8 cellular contexts compared by ENCODE assay signal in the genomic region with DNA sequence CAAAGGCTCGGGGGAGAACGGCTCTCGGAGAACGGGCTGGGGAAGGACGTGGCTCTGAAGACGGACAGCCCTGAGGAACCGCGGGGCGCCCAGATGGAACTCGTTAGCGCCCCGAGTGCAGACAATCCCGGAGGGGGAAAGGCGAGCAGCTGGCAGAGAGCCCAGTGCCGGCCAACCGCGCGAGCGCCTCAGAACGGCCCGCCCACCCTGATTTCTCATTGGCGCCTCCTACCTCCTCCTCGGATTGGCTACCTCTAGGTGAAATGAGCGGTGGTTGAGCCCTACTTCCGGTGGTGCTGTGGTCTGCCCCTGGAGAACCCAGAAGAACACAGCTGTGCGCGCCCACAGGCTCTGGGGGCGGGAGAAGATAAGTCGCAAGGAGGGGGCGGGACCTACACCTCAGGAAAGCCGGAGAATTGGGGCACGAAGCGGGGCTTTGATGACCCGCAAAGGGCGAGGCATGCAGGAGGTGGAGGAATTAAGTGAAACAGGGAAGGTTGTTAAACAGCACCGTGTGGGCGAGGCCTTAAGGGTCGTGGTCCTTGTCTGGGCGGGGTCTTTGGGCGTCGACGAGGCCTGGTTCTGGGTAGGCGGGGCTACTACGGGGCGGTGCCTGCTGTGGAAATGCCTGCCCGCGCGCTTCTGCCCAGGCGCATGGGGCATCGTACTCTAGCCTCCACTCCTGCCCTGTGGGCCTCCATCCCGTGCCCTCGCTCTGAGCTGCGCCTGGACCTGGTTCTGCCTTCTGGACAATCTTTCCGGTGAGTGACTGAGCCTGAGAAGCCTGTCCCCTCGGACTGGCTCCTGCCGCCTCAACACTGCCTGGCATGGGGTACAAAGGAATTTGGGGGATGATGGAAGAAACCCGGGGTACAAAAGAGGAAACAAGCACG. TPM values are rescaled to one million over a fixed set of nuclear protein-coding genes. Genes with fewer than 3 reads are reported as not detected.
DNase-seq lines count a peak whose midpoint lies in the region; ATAC-seq and TF ChIP-seq lines count a peak whose summit lies in the region.

A gene (plus strand): TSS at position 290 of the 893 bp plus-strand sequence. CDS start 335 bp downstream, at position 625.

- peak; percentile 96 for DNase-seq in DMS114 treated with DMSO at 0.1 percent for 48 hours (lab: John Stamatoyannopoulos, UW; ENCODE audit: unreplicated experiment)
- peak; percentile 98 for DNase-seq in PC-3
- DNase-seq in activated T-cell treated with anti-CD3 and anti-CD28 coated beads for 48 hours (ENCODE audit: low read depth) = peak; percentile 93
- peak; percentile 88 for DNase-seq in epithelial cell of proximal tubule (ENCODE audit: low read depth)
- DNase-seq in stimulated activated CD8-positive, alpha-beta memory T cell treated with anti-CD3 and anti-CD28 coated beads, Interleukin-4, amount 100 ng/mL, for 48 hours = peak; percentile 97

- H4K20me1 ChIP-seq in PC-3 (ENCODE audit: low read length) = no peaks in the 10 kb centered on the region

- H3K79me2 ChIP-seq in PC-3 (ENCODE audit: low read length) = peaks cover 21% of the 10 kb centered on the region

- ATAC-seq in GM21576 (IDR thresholded peaks at IDR 0.05; ENCODE audit: unreplicated experiment) = peak; percentile 87
- ATAC-seq in PC-3 = peak; percentile 91

- no peak for TF ChIP-seq CTCF in PC-3 (conservative IDR thresholded peaks at IDR 0.05; ENCODE audit: low read depth, low read length)
- TF ChIP-seq CTCF in epithelial cell of proximal tubule (conservative IDR thresholded peaks at IDR 0.05; ENCODE audit: low read depth, low read length) = no peak

- intact Hi-C loops in PC-3 (cut with micrococcal nuclease) = loop anchor here (1.0 kb wide), 3 partner anchors 19 to 42 kb away; a partner anchor contains a TSS

- H2AFZ ChIP-seq in PC-3 (ENCODE audit: low read length) = peak within 1 kb of the TSS; percentile 91

- H3K36me3 ChIP-seq in PC-3 (ENCODE audit: low read depth, low read length) (peaks cover 24% of the 10 kb centered on the region), mucosa of rectum (ENCODE audit: control insufficient read depth in 2 of 2, insufficient read depth in 2 of 2, low read length in 2 of 2) (peaks cover 43 to 53% of the 10 kb centered on the region in 2 donors)

- peaks cover 28% of the 10 kb centered on the region for H3K4me1 ChIP-seq in PC-3 (ENCODE audit: insufficient read depth, low read length)
- H3K4me1 ChIP-seq in mucosa of rectum (ENCODE audit: control insufficient read depth in 2 of 2, insufficient read depth in 2 of 2, low read length in 2 of 2) = peaks cover 19 to 27% of the 10 kb centered on the region in 2 donors

- peak within 1 kb of the TSS; percentile 73 for H3K9ac ChIP-seq in PC-3 (ENCODE audit: low read length)
- H3K9ac ChIP-seq in mucosa of rectum (ENCODE audit: low read depth in 1 of 2, low read length in 2 of 2) = peak within 1 kb of the TSS; percentile 81 to 85

- H3F3A ChIP-seq in PC-3 (ENCODE audit: low read length, unreplicated experiment) = peaks cover 4% of the 10 kb centered on the region

- TSS peak; percentile 42 for BruUV-seq in PC-3 (replicated peaks; lab: Mats Ljungman, UMichigan)

- TF ChIP-seq EP300 in Ishikawa (IDR thresholded peaks at IDR 0.05; ENCODE audit: borderline replicate concordance) = no peak

- H3K9me3 ChIP-seq in PC-3 (ENCODE audit: low read length) = no peaks in the 10 kb centered on the region
- H3K9me3 ChIP-seq in mucosa of rectum (ENCODE audit: control insufficient read depth in 2 of 2, low read length in 2 of 2) = no peaks in the 10 kb centered on the region

- H3K4me2 ChIP-seq in PC-3 (ENCODE audit: low read length) = peak within 1 kb of the TSS; percentile 94

- H3K27ac ChIP-seq in PC-3 (ENCODE audit: low read length) (peak within 1 kb of the TSS; percentile 46), mucosa of rectum (ENCODE audit: low read depth in 2 of 2, low read length in 2 of 2) (peak within 1 kb of the TSS; percentile 90 to 97)

- CTCF ChIA-PET in PC-3 (lab: Charles Lee) = interaction anchor here (0.5 to 0.6 kb wide), 3 partner anchors 134 to 1894 kb away, joined by 3 read pairs; a partner anchor contains a TSS

- POLR2A ChIA-PET in PC-3 (lab: Charles Lee; ENCODE audit: unreplicated experiment) = interaction anchor here (0.6 to 1.0 kb wide), 3 partner anchors 43 to 790 kb away, joined by 3 to 7 read pairs (median 3); a partner anchor contains a TSS

- H3K4me3 ChIP-seq in PC-3 (ENCODE audit: low read length) (peak within 1 kb of the TSS; percentile 83), epithelial cell of proximal tubule (ENCODE audit: low read depth, low read length) (peak within 1 kb of the TSS; percentile 75), mucosa of rectum (ENCODE audit: low read length in 2 of 2) (peak within 1 kb of the TSS; percentile 90 to 91)

- TF ChIP-seq RAD21 in Ishikawa (IDR thresholded peaks at IDR 0.05; ENCODE audit: low read depth) = no peak; the same call in 1 of the 2 replicates

- no peaks in the 10 kb centered on the region for H3K9me2 ChIP-seq in PC-3 (replicated peaks; ENCODE audit: low read length)

- no peaks in the 10 kb centered on the region for H3K27me3 ChIP-seq in PC-3 (ENCODE audit: low read length)
- no peaks in the 10 kb centered on the region for H3K27me3 ChIP-seq in mucosa of rectum (ENCODE audit: control insufficient read depth in 2 of 2, insufficient read depth in 2 of 2, low read length in 2 of 2)

TF ChIP-seq in Ishikawa, 13 proteins besides CTCF, POLR2A, EP300 and RAD21:
- TF ChIP-seq, protein P1, sequence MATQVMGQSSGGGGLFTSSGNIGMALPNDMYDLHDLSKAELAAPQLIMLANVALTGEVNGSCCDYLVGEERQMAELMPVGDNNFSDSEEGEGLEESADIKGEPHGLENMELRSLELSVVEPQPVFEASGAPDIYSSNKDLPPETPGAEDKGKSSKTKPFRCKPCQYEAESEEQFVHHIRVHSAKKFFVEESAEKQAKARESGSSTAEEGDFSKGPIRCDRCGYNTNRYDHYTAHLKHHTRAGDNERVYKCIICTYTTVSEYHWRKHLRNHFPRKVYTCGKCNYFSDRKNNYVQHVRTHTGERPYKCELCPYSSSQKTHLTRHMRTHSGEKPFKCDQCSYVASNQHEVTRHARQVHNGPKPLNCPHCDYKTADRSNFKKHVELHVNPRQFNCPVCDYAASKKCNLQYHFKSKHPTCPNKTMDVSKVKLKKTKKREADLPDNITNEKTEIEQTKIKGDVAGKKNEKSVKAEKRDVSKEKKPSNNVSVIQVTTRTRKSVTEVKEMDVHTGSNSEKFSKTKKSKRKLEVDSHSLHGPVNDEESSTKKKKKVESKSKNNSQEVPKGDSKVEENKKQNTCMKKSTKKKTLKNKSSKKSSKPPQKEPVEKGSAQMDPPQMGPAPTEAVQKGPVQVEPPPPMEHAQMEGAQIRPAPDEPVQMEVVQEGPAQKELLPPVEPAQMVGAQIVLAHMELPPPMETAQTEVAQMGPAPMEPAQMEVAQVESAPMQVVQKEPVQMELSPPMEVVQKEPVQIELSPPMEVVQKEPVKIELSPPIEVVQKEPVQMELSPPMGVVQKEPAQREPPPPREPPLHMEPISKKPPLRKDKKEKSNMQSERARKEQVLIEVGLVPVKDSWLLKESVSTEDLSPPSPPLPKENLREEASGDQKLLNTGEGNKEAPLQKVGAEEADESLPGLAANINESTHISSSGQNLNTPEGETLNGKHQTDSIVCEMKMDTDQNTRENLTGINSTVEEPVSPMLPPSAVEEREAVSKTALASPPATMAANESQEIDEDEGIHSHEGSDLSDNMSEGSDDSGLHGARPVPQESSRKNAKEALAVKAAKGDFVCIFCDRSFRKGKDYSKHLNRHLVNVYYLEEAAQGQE (IDR thresholded peaks at IDR 0.05; ENCODE audit: low read depth) = no peak
- TF ChIP-seq CREB1 (IDR thresholded peaks at IDR 0.05; ENCODE audit: low read depth) (no peak), EGR1 (IDR thresholded peaks at IDR 0.05) (peak; percentile 65; the same call in 1 of the 2 replicates), NFIC (IDR thresholded peaks at IDR 0.05) (peak; percentile 91), TCF12 (IDR thresholded peaks at IDR 0.05; ENCODE audit: low read depth) (peak; percentile 19; the same call in 1 of the 2 replicates), FOXM1 (IDR thresholded peaks at IDR 0.05; ENCODE audit: borderline replicate concordance, low read depth) (no peak), TEAD4 (IDR thresholded peaks at IDR 0.05) (no peak), TAF1 (IDR thresholded peaks at IDR 0.05; ENCODE audit: low read depth) (no peak; the same call in 1 of the 2 replicates), YY1 (IDR thresholded peaks at IDR 0.05; ENCODE audit: low read depth) (no peak), ZBTB7A (IDR thresholded peaks at IDR 0.05; ENCODE audit: low read depth) (peak; percentile 72; the same call in 1 of the 2 replicates), CEBPB (IDR thresholded peaks at IDR 0.05) (no peak)
- TF ChIP-seq, protein P2, sequence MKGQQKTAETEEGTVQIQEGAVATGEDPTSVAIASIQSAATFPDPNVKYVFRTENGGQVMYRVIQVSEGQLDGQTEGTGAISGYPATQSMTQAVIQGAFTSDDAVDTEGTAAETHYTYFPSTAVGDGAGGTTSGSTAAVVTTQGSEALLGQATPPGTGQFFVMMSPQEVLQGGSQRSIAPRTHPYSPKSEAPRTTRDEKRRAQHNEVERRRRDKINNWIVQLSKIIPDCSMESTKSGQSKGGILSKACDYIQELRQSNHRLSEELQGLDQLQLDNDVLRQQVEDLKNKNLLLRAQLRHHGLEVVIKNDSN (IDR thresholded peaks at IDR 0.05) = no peak
- TF ChIP-seq, protein P3, sequence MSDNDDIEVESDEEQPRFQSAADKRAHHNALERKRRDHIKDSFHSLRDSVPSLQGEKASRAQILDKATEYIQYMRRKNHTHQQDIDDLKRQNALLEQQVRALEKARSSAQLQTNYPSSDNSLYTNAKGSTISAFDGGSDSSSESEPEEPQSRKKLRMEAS (IDR thresholded peaks at IDR 0.05) = peak; percentile 88

RNA-seq across cellular contexts. Expression of the gene that starts here (rescaled TPM):
- total RNA-seq in PC-3 (2014; rRNA removed) (38.7 and 47.3 TPM in 2 replicates), epithelial cell of proximal tubule (22.0 and 27.4 TPM in 2 replicates)

Comparison
In these comparisons a context has a peak if more than half of its experiments do, and no peak if none do; other contexts are left out.
1. Peak in every context shown above with its lines: DNase-seq, ATAC-seq, H3K4me3 ChIP-seq and H3K27ac ChIP-seq.